Comparison of ENCODE assay signal across 8 cellular contexts in genomic region chr11:12287374-12288211, GRCh38.
DNase-seq lines count a peak whose midpoint lies in the region; ATAC-seq and TF ChIP-seq lines count a peak whose summit lies in the region.

No MANE protein-coding gene starts in this region.

- no peak for ATAC-seq in HG03342 (IDR thresholded peaks at IDR 0.05; ENCODE audit: unreplicated experiment)

- no peak for TF ChIP-seq POLR2A in thyroid gland (IDR thresholded peaks at IDR 0.05)

- 73 to 82% methylated on average over 11 to 13 of the region's 13 CpGs for WGBS in thyroid gland, 2 donors

- H3K27me3 ChIP-seq in thyroid gland: no peaks in the 10 kb centered on the region

- peak overlapping the region in 2 of 3 donors; percentile 58 to 76 for H3K27ac ChIP-seq in thyroid gland

- POLR2A ChIA-PET in HEK293T (lab: Yijun Ruan, JAX): no interaction called here

- CTCF ChIA-PET in HEK293T (lab: Yijun Ruan, JAX): interaction anchor here (1.0 to 2.0 kb wide), 2 partner anchors 43 to 311 kb away, joined by 3 to 11 read pairs; no protein-coding TSS in a partner anchor

- no peak for TF ChIP-seq CTCF in thyroid gland (IDR thresholded peaks at IDR 0.05)

- H3K9me3 ChIP-seq in thyroid gland: no peaks in the 10 kb centered on the region

- DNase-seq in GM04503 (ENCODE audit: low read depth) (peak; percentile 90), M059J (ENCODE audit: low read depth) (peak; percentile 98), astrocyte of the hippocampus (ENCODE audit: low read depth, low spot score) (peak; percentile 97), islet precursor cell (peak; percentile 96), thyroid gland (no peak), HEK293T (ENCODE audit: extremely low spot score) (no peak), SKM-1 treated with dmso at 0.1 percent for 144 hours (lab: John Stamatoyannopoulos, UW; ENCODE audit: unreplicated experiment) (no peak)

- peaks cover 0 to 11% of the 10 kb centered on the region in 2 donors for H3K4me1 ChIP-seq in thyroid gland

- intact Hi-C loops in thyroid gland (cut with DNase I): loop anchor here (10.0 kb wide), 1 partner anchor 363 kb away; no protein-coding TSS in a partner anchor

- H3K4me3 ChIP-seq in thyroid gland (replicated peaks in 1 of 3): no peak overlapping the region

- no peaks in the 10 kb centered on the region for H3K36me3 ChIP-seq in thyroid gland

TF ChIP-seq in HEK293T, 16 proteins besides CTCF, POLR2A, EP300 and RAD21:
- TF ChIP-seq SUZ12 (IDR thresholded peaks at IDR 0.05) (no peak), ARNT (IDR thresholded peaks at IDR 0.05) (no peak), BHLHE40 (IDR thresholded peaks at IDR 0.05; ENCODE audit: borderline replicate concordance) (no peak), L3MBTL2 (conservative IDR thresholded peaks at IDR 0.05) (no peak), HDGF (IDR thresholded peaks at IDR 0.05; ENCODE audit: borderline replicate concordance) (no peak), NFRKB (IDR thresholded peaks at IDR 0.05) (no peak), CTBP1 (IDR thresholded peaks at IDR 0.05; ENCODE audit: borderline replicate concordance) (no peak), FOXA1 (IDR thresholded peaks at IDR 0.05) (no peak)

Comparison
In these comparisons a context has a peak if more than half of its experiments do, and no peak if none do; other contexts are left out.
1. DNase-seq: peak in GM04503 (single experiment), M059J (single experiment), astrocyte of the hippocampus (single experiment) and islet precursor cell (single experiment); none in thyroid gland (0 of 2), HEK293T (single experiment) and SKM-1 treated with dmso at 0.1 percent for 144 hours (single experiment).